Comparison of ENCODE assay signal across 16 cellular contexts in genomic region chr7:141461924-141462323, GRCh38.
A peak's percentile ranks its signal among the peaks of the same experiment; 100 is the strongest.
DNase-seq lines count a peak whose midpoint lies in the region; ATAC-seq, FAIRE-seq and TF ChIP-seq lines count a peak whose summit lies in the region.
"Had no signal": no experiment of that assay in that cellular context is flagged by ENCODE, and none has a peak within 500 bp of the region (broad histone marks: within the 10 kb centered on the region; RNA-seq: fewer than 3 reads in every experiment).

No MANE protein-coding gene starts in this region.

- TF ChIP-seq POLR2A in K562 (conservative IDR thresholded peaks at IDR 0.05), result no peak

- H3K36me3 Mint-ChIP-seq in activated CD4-positive, alpha-beta memory T cell treated with anti-CD3 and anti-CD28 coated beads for 36 hours, result no peaks in the 10 kb centered on the region

- H3K9me2 ChIP-seq in neural cell (ENCODE audit: insufficient read depth, low read length), result no peaks in the 10 kb centered on the region

- no TSS peak for BruUV-seq in K562 (replicated peaks; lab: Mats Ljungman, UMichigan)

- H3K36me3 ChIP-seq in K562 (ENCODE audit: control insufficient read depth, insufficient read depth, low read length) (no peaks in the 10 kb centered on the region), neural cell (ENCODE audit: insufficient read depth, low read length) (no peaks in the 10 kb centered on the region)
- H3K36me3 ChIP-seq: BE2C, MG63 had no signal

- CTCF ChIA-PET in RWPE1 (lab: Yijun Ruan, JAX) (no interaction called here), K562 (lab: Yijun Ruan, JAX; ENCODE audit: low intra/inter-chr PET ratio) (no interaction called here)
- CTCF ChIA-PET in activated CD4-positive, alpha-beta memory T cell treated with anti-CD3 and anti-CD28 coated beads for 36 hours (lab: Charles Lee), result no interaction called here

- no peaks in the 10 kb centered on the region for H3K9me3 ChIP-seq in K562 (replicated peaks; ENCODE audit: control insufficient read depth, insufficient read depth, low read depth, low read length)
- H3K9me3 ChIP-seq in neural cell (ENCODE audit: low read length), result no peaks in the 10 kb centered on the region
- H3K9me3 ChIP-seq: BE2C, MG63 had no signal

- TF ChIP-seq EP300 in K562 (IDR thresholded peaks at IDR 0.05; ENCODE audit: low read length) (no peak), neural cell (conservative IDR thresholded peaks at IDR 0.05; ENCODE audit: poor library complexity, severe bottlenecking) (no peak)

- H3K9ac ChIP-seq in K562 (ENCODE audit: insufficient read depth in 1 of 2, low read depth in 2 of 2, low read length in 2 of 2) (no peak overlapping the region), neural cell (ENCODE audit: low read length) (peak overlapping the region; percentile 58)

- no peak overlapping the region for H3K4me3 Mint-ChIP-seq in activated CD4-positive, alpha-beta memory T cell treated with anti-CD3 and anti-CD28 coated beads for 36 hours
- H3K4me3 Mint-ChIP-seq: CD4-positive, alpha-beta T cell had no signal

- no peak for TF ChIP-seq CTCF in RWPE1 (conservative IDR thresholded peaks at IDR 0.05; ENCODE audit: low read depth)
- no peak for TF ChIP-seq CTCF in K562 (IDR thresholded peaks at IDR 0.05 in 2 of 3, conservative IDR thresholded peaks at IDR 0.05 in 1 of 3; ENCODE audit: insufficient read depth in 2 of 3, low read depth in 1 of 3, low read length in 3 of 3)
- TF ChIP-seq CTCF in neural cell (IDR thresholded peaks at IDR 0.05; ENCODE audit: poor library complexity, severe bottlenecking), result no peak

- no peak overlapping the region for H2AFZ ChIP-seq in K562 (ENCODE audit: low read depth, low read length)
- no peak overlapping the region for H2AFZ ChIP-seq in neural cell (ENCODE audit: low read depth, low read length)
- H2AFZ ChIP-seq: PC-9 had no signal

- H3K27ac Mint-ChIP-seq in activated CD4-positive, alpha-beta memory T cell treated with anti-CD3 and anti-CD28 coated beads for 36 hours, result no peak overlapping the region
- H3K27ac Mint-ChIP-seq: CD4-positive, alpha-beta T cell had no signal

- DNase-seq in RWPE1 (ENCODE audit: low spot score), result no peak
- no peak for DNase-seq in K562 (ENCODE audit: extremely low read depth in 1 of 4, low spot score in 3 of 4)
- DNase-seq in epithelial cell of prostate (ENCODE audit: low read depth, low spot score), result no peak
- DNase-seq in activated CD4-positive, alpha-beta memory T cell treated with anti-CD3 and anti-CD28 coated beads for 36 hours, result no peak
- no peak for DNase-seq in SW480 (ENCODE audit: low spot score)
- DNase-seq: ACHN; BE2C; CD4-positive, alpha-beta T cell; H7; MG63; NCI-H1092; NCI-H2081 treated with DMSO at 0.1 percent for 48 hours; NCI-H510A; PC-9 had no signal

- intact Hi-C loops in K562 (cut with micrococcal nuclease), result no loop called here
- intact Hi-C loops in activated CD4-positive, alpha-beta memory T cell treated with anti-CD3 and anti-CD28 coated beads for 36 hours (cut with micrococcal nuclease), result no loop called here

- H4K20me1 ChIP-seq in K562 (replicated peaks; ENCODE audit: control insufficient read depth, insufficient read depth, low read length) (no peaks in the 10 kb centered on the region), neural cell (ENCODE audit: insufficient read depth) (no peaks in the 10 kb centered on the region)

- no peaks in the 10 kb centered on the region for H3F3A ChIP-seq in neural cell (ENCODE audit: insufficient read depth, low read length, poor library complexity, severe bottlenecking)

- WGBS in K562 (ENCODE audit: insufficient coverage, low coverage, missing lambda C conversion rate), result 9% methylated on average over 6 of the region's 6 CpGs

- no peaks in the 10 kb centered on the region for H3K9me3 Mint-ChIP-seq in activated CD4-positive, alpha-beta memory T cell treated with anti-CD3 and anti-CD28 coated beads for 36 hours
- H3K9me3 Mint-ChIP-seq: CD4-positive, alpha-beta T cell had no signal

- H3K79me2 ChIP-seq in K562 (ENCODE audit: control insufficient read depth, insufficient read depth, low read length) (no peaks in the 10 kb centered on the region), neural cell (replicated peaks; ENCODE audit: insufficient read depth, low read length) (no peaks in the 10 kb centered on the region)

- H3K4me2 ChIP-seq in K562 (ENCODE audit: insufficient read depth, low read length) (no peak overlapping the region), neural cell (ENCODE audit: low read length) (no peak overlapping the region)
- H3K4me2 ChIP-seq: PC-9 had no signal

- H3K9me1 ChIP-seq in K562 (ENCODE audit: control insufficient read depth, insufficient read depth, low read length), result no peaks in the 10 kb centered on the region

- H3K27me3 Mint-ChIP-seq in activated CD4-positive, alpha-beta memory T cell treated with anti-CD3 and anti-CD28 coated beads for 36 hours, result peaks cover 4% of the 10 kb centered on the region

- ATAC-seq in K562, result peak; percentile 17; the same call in 1 of the 3 replicates
- no peak for ATAC-seq in SK-N-SH treated with all-trans-retinoic acid at 6 μM for 48 hours

- POLR2A ChIA-PET in RWPE1 (lab: Yijun Ruan, JAX; ENCODE audit: low non-redundant PET), result no interaction called here
- POLR2A ChIA-PET in K562 (lab: Yijun Ruan, JAX), result interaction anchor here (1.5 kb wide), 1 partner anchor 11 kb away, joined by 5 read pairs; no protein-coding TSS in a partner anchor
- POLR2A ChIA-PET in activated CD4-positive, alpha-beta memory T cell treated with anti-CD3 and anti-CD28 coated beads for 36 hours (lab: Charles Lee), result no interaction called here

- in situ Hi-C loops in K562 (cut with MboI), result no loop called here

- H3K4me3 ChIP-seq in K562 (no peak overlapping the region), neural cell (ENCODE audit: low read length) (peak overlapping the region; percentile 50)
- H3K4me3 ChIP-seq: MG63, PC-9 had no signal

- no peak for FAIRE-seq in K562 (lab: Jason Lieb, UNC)

- no peaks in the 10 kb centered on the region for H3K4me1 ChIP-seq in K562 (replicated peaks in 1 of 2; ENCODE audit: control insufficient read depth in 2 of 2, insufficient read depth in 2 of 2, low read length in 2 of 2)
- H3K4me1 ChIP-seq: BE2C had no signal

- H3K4me1 Mint-ChIP-seq in activated CD4-positive, alpha-beta memory T cell treated with anti-CD3 and anti-CD28 coated beads for 36 hours (ENCODE audit: low read depth), result no peaks in the 10 kb centered on the region

- no peak for TF ChIP-seq RAD21 in K562 (CRISPR knock-in tag; conservative IDR thresholded peaks at IDR 0.05 in 1 of 2, IDR thresholded peaks at IDR 0.05 in 1 of 2)
- no peak for TF ChIP-seq RAD21 in neural cell (conservative IDR thresholded peaks at IDR 0.05)

- H3K27ac ChIP-seq in RWPE1 (peak overlapping the region; percentile 91), K562 (ENCODE audit: extremely low read depth, low read depth, low read length) (no peak overlapping the region), epithelial cell of prostate (peak overlapping the region; percentile 82), neural cell (ENCODE audit: low read length) (peak overlapping the region; percentile 88)
- H3K27ac ChIP-seq: PC-9 had no signal

- H3K27me3 ChIP-seq in K562 (ENCODE audit: control insufficient read depth in 2 of 2, insufficient read depth in 2 of 2, low read length in 2 of 2), result peaks cover 10 to 49% of the 10 kb centered on the region in 2 experiments; a peak in 4 of 5 replicates
- no peaks in the 10 kb centered on the region for H3K27me3 ChIP-seq in neural cell (ENCODE audit: insufficient read depth, low read depth, low read length)
- H3K27me3 ChIP-seq: BE2C, MG63 had no signal

TF ChIP-seq in K562, 482 proteins besides CTCF, POLR2A, EP300 and RAD21 (continues in another document):
- no peak for TF ChIP-seq DEAF1 (CRISPR knock-in tag; IDR thresholded peaks at IDR 0.05)
- no peak for TF ChIP-seq PCBP2 (IDR thresholded peaks at IDR 0.05; ENCODE audit: low read depth, low read length, poor library complexity, severe bottlenecking)

TF ChIP-seq in neural cell, 6 proteins besides CTCF, POLR2A, EP300 and RAD21 (continues in another document):
- TF ChIP-seq EZH2 (IDR thresholded peaks at IDR 0.05; ENCODE audit: borderline replicate concordance, insufficient read depth, low read length, poor library complexity, severe bottlenecking) (no peak), SMC3 (conservative IDR thresholded peaks at IDR 0.05; ENCODE audit: poor library complexity) (no peak)

TF ChIP-seq in SK-N-SH treated with all-trans-retinoic acid at 6 μM for 48 hours, 23 proteins besides CTCF, POLR2A, EP300 and RAD21:
- TF ChIP-seq POU6F1 (CRISPR knock-in tag; IDR thresholded peaks at IDR 0.05; ENCODE audit: borderline replicate concordance, low read depth) (no peak), ZNF565 (CRISPR knock-in tag; conservative IDR thresholded peaks at IDR 0.05; ENCODE audit: low read depth) (no peak), OSR1 (CRISPR knock-in tag; IDR thresholded peaks at IDR 0.05) (no peak), SNAI2 (CRISPR knock-in tag; IDR thresholded peaks at IDR 0.05) (no peak), ZFP30 (CRISPR knock-in tag; IDR thresholded peaks at IDR 0.05) (no peak), ESRRG (CRISPR knock-in tag; IDR thresholded peaks at IDR 0.05) (no peak), TOX (CRISPR knock-in tag; IDR thresholded peaks at IDR 0.05; ENCODE audit: borderline replicate concordance) (no peak), ZFP3 (CRISPR knock-in tag; IDR thresholded peaks at IDR 0.05) (no peak), ZNF70 (CRISPR knock-in tag; IDR thresholded peaks at IDR 0.05) (no peak)
